ENCODE assay signal across 2 cellular contexts in genomic region chr5:139688712-139689413, GRCh38.
TF ChIP-seq lines count a peak whose summit lies in the region.

No MANE protein-coding gene starts in this region.

TF ChIP-seq in IMR-90, 13 proteins besides CTCF, POLR2A, EP300 and RAD21:
- TF ChIP-seq USF2 (IDR thresholded peaks at IDR 0.05; ENCODE audit: low read depth, low read length) (no peak), BHLHE40 (IDR thresholded peaks at IDR 0.05; ENCODE audit: low read depth, low read length) (no peak), MXI1 (IDR thresholded peaks at IDR 0.05; ENCODE audit: borderline replicate concordance, low read depth, low read length) (no peak), FOS (IDR thresholded peaks at IDR 0.05; ENCODE audit: low read depth, low read length) (no peak), NFE2L2 (IDR thresholded peaks at IDR 0.05; ENCODE audit: low read depth, low read length) (no peak), MAZ (IDR thresholded peaks at IDR 0.05; ENCODE audit: borderline replicate concordance, low read depth, low read length) (no peak), ELK1 (IDR thresholded peaks at IDR 0.05; ENCODE audit: borderline replicate concordance, low read depth, low read length) (no peak), CHD1 (IDR thresholded peaks at IDR 0.05; ENCODE audit: low read depth, low read length) (no peak), RCOR1 (IDR thresholded peaks at IDR 0.05; ENCODE audit: insufficient replicate concordance, low read length) (no peak), MAFK (IDR thresholded peaks at IDR 0.05; ENCODE audit: low read depth, low read length) (no peak), SMC3 (IDR thresholded peaks at IDR 0.05; ENCODE audit: low read depth, low read length) (no peak), RFX5 (IDR thresholded peaks at IDR 0.05; ENCODE audit: low read depth, low read length) (no peak), CEBPB (IDR thresholded peaks at IDR 0.05; ENCODE audit: low read depth, low read length) (no peak)

TF ChIP-seq in GM12878, 131 proteins besides CTCF, POLR2A, EP300 and RAD21:
- TF ChIP-seq, protein P1, sequence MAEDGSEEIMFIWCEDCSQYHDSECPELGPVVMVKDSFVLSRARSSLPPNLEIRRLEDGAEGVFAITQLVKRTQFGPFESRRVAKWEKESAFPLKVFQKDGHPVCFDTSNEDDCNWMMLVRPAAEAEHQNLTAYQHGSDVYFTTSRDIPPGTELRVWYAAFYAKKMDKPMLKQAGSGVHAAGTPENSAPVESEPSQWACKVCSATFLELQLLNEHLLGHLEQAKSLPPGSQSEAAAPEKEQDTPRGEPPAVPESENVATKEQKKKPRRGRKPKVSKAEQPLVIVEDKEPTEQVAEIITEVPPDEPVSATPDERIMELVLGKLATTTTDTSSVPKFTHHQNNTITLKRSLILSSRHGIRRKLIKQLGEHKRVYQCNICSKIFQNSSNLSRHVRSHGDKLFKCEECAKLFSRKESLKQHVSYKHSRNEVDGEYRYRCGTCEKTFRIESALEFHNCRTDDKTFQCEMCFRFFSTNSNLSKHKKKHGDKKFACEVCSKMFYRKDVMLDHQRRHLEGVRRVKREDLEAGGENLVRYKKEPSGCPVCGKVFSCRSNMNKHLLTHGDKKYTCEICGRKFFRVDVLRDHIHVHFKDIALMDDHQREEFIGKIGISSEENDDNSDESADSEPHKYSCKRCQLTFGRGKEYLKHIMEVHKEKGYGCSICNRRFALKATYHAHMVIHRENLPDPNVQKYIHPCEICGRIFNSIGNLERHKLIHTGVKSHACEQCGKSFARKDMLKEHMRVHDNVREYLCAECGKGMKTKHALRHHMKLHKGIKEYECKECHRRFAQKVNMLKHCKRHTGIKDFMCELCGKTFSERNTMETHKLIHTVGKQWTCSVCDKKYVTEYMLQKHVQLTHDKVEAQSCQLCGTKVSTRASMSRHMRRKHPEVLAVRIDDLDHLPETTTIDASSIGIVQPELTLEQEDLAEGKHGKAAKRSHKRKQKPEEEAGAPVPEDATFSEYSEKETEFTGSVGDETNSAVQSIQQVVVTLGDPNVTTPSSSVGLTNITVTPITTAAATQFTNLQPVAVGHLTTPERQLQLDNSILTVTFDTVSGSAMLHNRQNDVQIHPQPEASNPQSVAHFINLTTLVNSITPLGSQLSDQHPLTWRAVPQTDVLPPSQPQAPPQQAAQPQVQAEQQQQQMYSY (CRISPR knock-in tag; IDR thresholded peaks at IDR 0.05), result no peak
- TF ChIP-seq ZBED1 (IDR thresholded peaks at IDR 0.05; ENCODE audit: borderline replicate concordance) (no peak), BCL3 (IDR thresholded peaks at IDR 0.05; ENCODE audit: borderline replicate concordance, insufficient read depth, low read depth, low read length, poor library complexity, severe bottlenecking) (peak; percentile 16)
- TF ChIP-seq, protein P2, sequence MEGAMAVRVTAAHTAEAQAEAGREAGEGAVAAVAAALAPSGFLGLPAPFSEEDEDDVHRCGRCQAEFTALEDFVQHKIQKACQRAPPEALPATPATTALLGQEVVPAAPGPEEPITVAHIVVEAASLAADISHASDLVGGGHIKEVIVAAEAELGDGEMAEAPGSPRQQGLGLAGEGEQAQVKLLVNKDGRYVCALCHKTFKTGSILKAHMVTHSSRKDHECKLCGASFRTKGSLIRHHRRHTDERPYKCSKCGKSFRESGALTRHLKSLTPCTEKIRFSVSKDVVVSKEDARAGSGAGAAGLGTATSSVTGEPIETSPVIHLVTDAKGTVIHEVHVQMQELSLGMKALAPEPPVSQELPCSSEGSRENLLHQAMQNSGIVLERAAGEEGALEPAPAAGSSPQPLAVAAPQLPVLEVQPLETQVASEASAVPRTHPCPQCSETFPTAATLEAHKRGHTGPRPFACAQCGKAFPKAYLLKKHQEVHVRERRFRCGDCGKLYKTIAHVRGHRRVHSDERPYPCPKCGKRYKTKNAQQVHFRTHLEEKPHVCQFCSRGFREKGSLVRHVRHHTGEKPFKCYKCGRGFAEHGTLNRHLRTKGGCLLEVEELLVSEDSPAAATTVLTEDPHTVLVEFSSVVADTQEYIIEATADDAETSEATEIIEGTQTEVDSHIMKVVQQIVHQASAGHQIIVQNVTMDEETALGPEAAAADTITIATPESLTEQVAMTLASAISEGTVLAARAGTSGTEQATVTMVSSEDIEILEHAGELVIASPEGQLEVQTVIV (IDR thresholded peaks at IDR 0.05; ENCODE audit: borderline replicate concordance, partially characterized antibody), result no peak
